In genomic region chr13:45353895-45354294, GRCh38 we compare ENCODE assay signal across 1 cellular context.
TF ChIP-seq lines count a peak whose summit lies in the region.

No MANE protein-coding gene starts in this region.

TF ChIP-seq in GM12878, 131 proteins besides CTCF, POLR2A, EP300 and RAD21:
- TF ChIP-seq SIN3A (IDR thresholded peaks at IDR 0.05; ENCODE audit: low read depth, low read length): no peak
- peak; percentile 81 to 96 for TF ChIP-seq SRF (IDR thresholded peaks at IDR 0.05; ENCODE audit: low read depth in 2 of 2, low read length in 2 of 2)
- TF ChIP-seq IRF4 (IDR thresholded peaks at IDR 0.05; ENCODE audit: low read depth, low read length): peak; percentile 28; the same call in 1 of the 2 replicates
- TF ChIP-seq BCL11A (IDR thresholded peaks at IDR 0.05; ENCODE audit: low read depth, low read length): no peak
- TF ChIP-seq SMARCA5 (IDR thresholded peaks at IDR 0.05): peak; percentile 25; the same call in 1 of the 2 replicates
- TF ChIP-seq HCFC1 (IDR thresholded peaks at IDR 0.05; ENCODE audit: low read length): no peak
- peak; percentile 76 for TF ChIP-seq SPI1 (IDR thresholded peaks at IDR 0.05; ENCODE audit: borderline replicate concordance, insufficient read depth, low read depth, low read length)
